ENCODE assay signal across 21 cellular contexts in genomic region chr16:24125199-24125598, GRCh38.
"Had no signal": no experiment of that assay in that cellular context is flagged by ENCODE, and none has a peak within 500 bp of the region (broad histone marks: within the 10 kb centered on the region; RNA-seq: fewer than 3 reads in every experiment).

No MANE protein-coding gene starts in this region.

- DNase-seq: activated CD4-positive, alpha-beta T cell treated with anti-CD3 and anti-CD28 coated beads, Interleukin-2, amount 50 U/mL, for 1 hour; activated naive CD4-positive, alpha-beta T cell treated with anti-CD3 and anti-CD28 coated beads for 36 hours; erythroblast; gastrocnemius medialis; heart left ventricle; kidney; left lung; mammary epithelial cell; natural killer cell; nucleus accumbens; stimulated activated CD4-positive, alpha-beta T cell treated with anti-CD3 and anti-CD28 coated beads, Interleukin-15, amount 100 ng/mL, for 24 hours; stimulated activated CD4-positive, alpha-beta T cell treated with anti-CD3 and anti-CD28 coated beads, Interleukin-4, amount 100 ng/mL, for 1 hour; stimulated activated naive CD4-positive, alpha-beta T cell treated with Interleukin-2 at 50 U/mL for 16 hours; substantia nigra had no signal

- H3K36me3 ChIP-seq: gastrocnemius medialis, right atrium auricular region, vagina had no signal

- H3K9me3 Mint-ChIP-seq: activated naive CD4-positive, alpha-beta T cell treated with anti-CD3 and anti-CD28 coated beads for 36 hours; activated T-helper 1 cell treated with anti-CD3 and anti-CD28 coated beads, Interleukin-12 subunit alpha, Interleukin-12 subunit beta, Interleukin-2, Interleukin-4 antibody, amounts not matched to agents 30 ng/mL and 10 ng/mL and 1 ng/mL, durations not matched to agents 14 hours and 24 hours and 36 hours; dendritic cell treated with granulocyte-macrophage colony-stimulating factor and Interleukin-4, amounts not matched to agents 40 ng/mL and 50 ng/mL, for 4 days; natural killer cell had no signal

- ATAC-seq: gastrocnemius medialis, heart left ventricle, left lung, natural killer cell had no signal

- H3K4me3 Mint-ChIP-seq: activated naive CD4-positive, alpha-beta T cell treated with anti-CD3 and anti-CD28 coated beads for 36 hours; activated T-helper 1 cell treated with anti-CD3 and anti-CD28 coated beads, Interleukin-12 subunit alpha, Interleukin-12 subunit beta, Interleukin-2, Interleukin-4 antibody, amounts not matched to agents 30 ng/mL and 10 ng/mL and 1 ng/mL, durations not matched to agents 14 hours and 24 hours and 36 hours; dendritic cell treated with granulocyte-macrophage colony-stimulating factor and Interleukin-4, amounts not matched to agents 40 ng/mL and 50 ng/mL, for 4 days; natural killer cell had no signal

- H3K27ac Mint-ChIP-seq: activated naive CD4-positive, alpha-beta T cell treated with anti-CD3 and anti-CD28 coated beads for 36 hours; activated T-helper 1 cell treated with anti-CD3 and anti-CD28 coated beads, Interleukin-12 subunit alpha, Interleukin-12 subunit beta, Interleukin-2, Interleukin-4 antibody, amounts not matched to agents 30 ng/mL and 10 ng/mL and 1 ng/mL, durations not matched to agents 14 hours and 24 hours and 36 hours; dendritic cell treated with granulocyte-macrophage colony-stimulating factor and Interleukin-4, amounts not matched to agents 40 ng/mL and 50 ng/mL, for 4 days; progenitor cell of endocrine pancreas had no signal

- H3K27me3 ChIP-seq: gastrocnemius medialis, heart left ventricle, left lung, right atrium auricular region, tibial nerve, vagina had no signal

- H3K4me1 ChIP-seq: gastrocnemius medialis, heart left ventricle, left lung, right atrium auricular region, tibial nerve, vagina had no signal

- H3K4me3 ChIP-seq: gastrocnemius medialis, heart left ventricle, left lung, right atrium auricular region, skin epidermis, tibial nerve, vagina had no signal

- H3K27ac ChIP-seq: gastrocnemius medialis, heart left ventricle, left lung, right atrium auricular region, skin epidermis, tibial nerve, vagina had no signal

- H3K27me3 Mint-ChIP-seq: dendritic cell treated with granulocyte-macrophage colony-stimulating factor and Interleukin-4, amounts not matched to agents 40 ng/mL and 50 ng/mL, for 4 days had no signal

- H3K9me3 ChIP-seq: gastrocnemius medialis, heart left ventricle, left lung, right atrium auricular region, tibial nerve, vagina had no signal
